Comparison of ENCODE assay signal across 27 cellular contexts in genomic region chr7:102951839-102952238, GRCh38. TPM values are rescaled to one million over a fixed set of nuclear protein-coding genes. Genes with fewer than 3 reads are reported as not detected.
DNase-seq lines count a peak whose midpoint lies in the region; ATAC-seq, FAIRE-seq and TF ChIP-seq lines count a peak whose summit lies in the region.
"Had no signal": no experiment of that assay in that cellular context is flagged by ENCODE, and none has a peak within 500 bp of the region (broad histone marks: within the 10 kb centered on the region; RNA-seq: fewer than 3 reads in every experiment).

No MANE protein-coding gene starts in this region.

- no peak overlapping the region for H2AFZ ChIP-seq in HepG2 (ENCODE audit: low read length)
- H2AFZ ChIP-seq in K562 (ENCODE audit: low read depth, low read length), result no peak overlapping the region

- H3K9me3 Mint-ChIP-seq in activated T-cell treated with anti-CD3 and anti-CD28 coated beads, Interleukin-2, amount 50 U/mL, for 4 hours, result peaks cover 27% of the 10 kb centered on the region

- H3K36me3 ChIP-seq in HepG2 (replicated peaks in 1 of 2; ENCODE audit: control insufficient read depth in 1 of 2, insufficient read depth in 2 of 2, low read length in 2 of 2) (no peaks in the 10 kb centered on the region), right lobe of liver (no peaks in the 10 kb centered on the region), K562 (ENCODE audit: control insufficient read depth, insufficient read depth, low read length) (peaks cover 25% of the 10 kb centered on the region; the same call in 2 of the 3 replicates)
- H3K36me3 ChIP-seq: BE2C, BLaER1 had no signal

- POLR2A ChIA-PET in HepG2 (lab: Yijun Ruan, JAX), result no interaction called here
- POLR2A ChIA-PET in A549 (lab: Yijun Ruan, JAX), result no interaction called here
- POLR2A ChIA-PET in K562 (lab: Yijun Ruan, JAX), result no interaction called here

- H3K9me3 ChIP-seq in HepG2 (ENCODE audit: low read length) (no peaks in the 10 kb centered on the region), right lobe of liver (no peaks in the 10 kb centered on the region), A549 (peaks cover 1% of the 10 kb centered on the region; the same call in 1 of the 3 replicates), K562 (replicated peaks; ENCODE audit: control insufficient read depth, insufficient read depth, low read depth, low read length) (no peaks in the 10 kb centered on the region; the same call in 1 of the 2 replicates)
- H3K9me3 ChIP-seq: BE2C had no signal

- no peaks in the 10 kb centered on the region for H3K4me1 ChIP-seq in HepG2 (ENCODE audit: insufficient read depth, low read length)
- H3K4me1 ChIP-seq in right lobe of liver, result no peaks in the 10 kb centered on the region
- H3K4me1 ChIP-seq in A549, result no peaks in the 10 kb centered on the region
- H3K4me1 ChIP-seq in K562 (replicated peaks in 1 of 2; ENCODE audit: control insufficient read depth in 2 of 2, insufficient read depth in 2 of 2, low read length in 2 of 2), result no peaks in the 10 kb centered on the region
- H3K4me1 ChIP-seq: BE2C, BLaER1 had no signal

- no peak overlapping the region for H3K4me3 ChIP-seq in HepG2 (replicated peaks in 1 of 3; ENCODE audit: insufficient read depth in 1 of 3, low read depth in 2 of 3, low read length in 3 of 3)
- no peak overlapping the region for H3K4me3 ChIP-seq in right lobe of liver
- no peak overlapping the region for H3K4me3 ChIP-seq in A549
- H3K4me3 ChIP-seq in K562, result no peak overlapping the region
- H3K4me3 ChIP-seq: BLaER1, GM12878 had no signal

- H3K79me2 ChIP-seq in HepG2 (ENCODE audit: insufficient read depth, low read length), result no peaks in the 10 kb centered on the region
- peaks cover 31% of the 10 kb centered on the region for H3K79me2 ChIP-seq in K562 (ENCODE audit: control insufficient read depth, insufficient read depth, low read length)

- H3K4me3 Mint-ChIP-seq in activated T-cell treated with anti-CD3 and anti-CD28 coated beads, Interleukin-2, amount 50 U/mL, for 4 hours, result no peak overlapping the region
- H3K4me3 Mint-ChIP-seq: CD14-positive monocyte; CD4-positive, alpha-beta memory T cell; CD4-positive, CD25-positive, alpha-beta regulatory T cell; CD8-positive, alpha-beta memory T cell had no signal

- H3K9ac ChIP-seq in HepG2 (ENCODE audit: insufficient read depth, low read depth, low read length) (no peak overlapping the region), K562 (ENCODE audit: insufficient read depth in 1 of 2, low read depth in 2 of 2, low read length in 2 of 2) (no peak overlapping the region)
- H3K9ac ChIP-seq: BLaER1 had no signal

- ATAC-seq in HepG2 (no peak), right lobe of liver (no peak), A549 (no peak), K562 (no peak), GM19324 (IDR thresholded peaks at IDR 0.05; ENCODE audit: low FRiP score, unreplicated experiment) (no peak)
- ATAC-seq in activated T-cell treated with anti-CD3 and anti-CD28 coated beads, Interleukin-2, amount 50 U/mL, for 4 hours, result no peak
- ATAC-seq: GM12878 had no signal

- DNase-seq in HepG2 (ENCODE audit: low spot score), result no peak
- no peak for DNase-seq in right lobe of liver
- no peak for DNase-seq in A549 (ENCODE audit: low read depth in 1 of 2, low spot score in 1 of 2)
- DNase-seq in K562 (ENCODE audit: extremely low read depth in 1 of 4, low spot score in 3 of 4), result no peak
- no peak for DNase-seq in activated T-cell treated with anti-CD3 and anti-CD28 coated beads, Interleukin-2, amount 50 U/mL, for 4 hours
- no peak for DNase-seq in NCI-H1694 (lab: John Stamatoyannopoulos, UW)
- DNase-seq: 8988T; ACHN; BE2C; C1 segment of cervical spinal cord; CD4-positive, alpha-beta memory T cell; CD4-positive, CD25-positive, alpha-beta regulatory T cell; CD8-positive, alpha-beta memory T cell; COR-L47; DMS 273 treated with DMSO at 0.1 percent for 48 hours; DMS153; DMS53; DMS79; DND-41; EL; GDM1 had no signal

- no TSS peak for BruUV-seq in HepG2 (replicated peaks; lab: Mats Ljungman, UMichigan)
- no TSS peak for BruUV-seq in K562 (replicated peaks; lab: Mats Ljungman, UMichigan)

- H3K36me3 Mint-ChIP-seq in activated T-cell treated with anti-CD3 and anti-CD28 coated beads, Interleukin-2, amount 50 U/mL, for 4 hours (ENCODE audit: insufficient read depth), result peaks cover 5% of the 10 kb centered on the region

- CTCF ChIA-PET in HepG2 (lab: Yijun Ruan, JAX; ENCODE audit: low intra/inter-chr PET ratio, low total read pairs) (no interaction called here), A549 (lab: Yijun Ruan, JAX) (no interaction called here), K562 (lab: Yijun Ruan, JAX; ENCODE audit: low intra/inter-chr PET ratio) (no interaction called here)

- TF ChIP-seq RAD21 in HepG2 (CRISPR knock-in tag; IDR thresholded peaks at IDR 0.05) (no peak), A549 (conservative IDR thresholded peaks at IDR 0.05 in 1 of 2, IDR thresholded peaks at IDR 0.05 in 1 of 2) (no peak), K562 (CRISPR knock-in tag; conservative IDR thresholded peaks at IDR 0.05 in 1 of 2, IDR thresholded peaks at IDR 0.05 in 1 of 2) (no peak)

- H3K27ac ChIP-seq in HepG2 (ENCODE audit: extremely low read length, insufficient read depth, low read length) (no peak overlapping the region), right lobe of liver (no peak overlapping the region), A549 (no peak overlapping the region), K562 (ENCODE audit: extremely low read depth, low read depth, low read length) (no peak overlapping the region; the same call in 2 of the 3 replicates)
- H3K27ac ChIP-seq: BLaER1 had no signal

- TF ChIP-seq EP300 in HepG2 (IDR thresholded peaks at IDR 0.05; ENCODE audit: low read depth in 2 of 2, low read length in 2 of 2) (no peak), HepG2 (CRISPR knock-in tag; IDR thresholded peaks at IDR 0.05; ENCODE audit: borderline replicate concordance) (no peak), A549 (IDR thresholded peaks at IDR 0.05) (no peak), K562 (IDR thresholded peaks at IDR 0.05; ENCODE audit: low read length) (no peak)

- in situ Hi-C loops in HepG2 (cut with HindIII; ENCODE audit: extremely low pct_ligation_motif_present, low pct_unique_long_range_greater_than_20kb), result no loop called here
- in situ Hi-C loops in K562 (cut with MboI), result no loop called here

- no peaks in the 10 kb centered on the region for H3K4me1 Mint-ChIP-seq in activated T-cell treated with anti-CD3 and anti-CD28 coated beads, Interleukin-2, amount 50 U/mL, for 4 hours (ENCODE audit: low read depth)
- H3K4me1 Mint-ChIP-seq: CD4-positive, alpha-beta memory T cell; CD4-positive, CD25-positive, alpha-beta regulatory T cell; CD8-positive, alpha-beta memory T cell had no signal

- intact Hi-C loops in HepG2 (cut with micrococcal nuclease; ENCODE audit: unreplicated experiment), result loop anchor here (1.0 kb wide), 1 partner anchor 27 kb away; no protein-coding TSS in a partner anchor
- intact Hi-C loops in right lobe of liver (cut with DNase I), result no loop called here
- intact Hi-C loops in K562 (cut with micrococcal nuclease), result no loop called here

- WGBS in HepG2 (ENCODE audit: low lambda C conversion rate), result 37% methylated on average over 3 of the region's 3 CpGs
- WGBS in right lobe of liver (ENCODE audit: insufficient coverage, low coverage, low lambda C conversion rate, missing lambda C conversion rate), result 95% methylated on average over 3 of the region's 3 CpGs
- WGBS in A549 (ENCODE audit: missing lambda C conversion rate), result 91% methylated on average over 3 of the region's 3 CpGs
- 95% methylated on average over 3 of the region's 3 CpGs for WGBS in K562 (ENCODE audit: insufficient coverage, low coverage, missing lambda C conversion rate)

- H3K9me1 ChIP-seq in K562 (ENCODE audit: control insufficient read depth, insufficient read depth, low read length), result no peaks in the 10 kb centered on the region

- TF ChIP-seq POLR2A in HepG2 (IDR thresholded peaks at IDR 0.05; ENCODE audit: insufficient read depth in 1 of 2, low read depth in 2 of 2, low read length in 2 of 2) (no peak), right lobe of liver (IDR thresholded peaks at IDR 0.05) (no peak), A549 (IDR thresholded peaks at IDR 0.05; ENCODE audit: low read length) (no peak), K562 (conservative IDR thresholded peaks at IDR 0.05) (no peak)

- H3K27me3 ChIP-seq in HepG2 (ENCODE audit: control insufficient read depth in 1 of 2, insufficient read depth in 2 of 2, low read length in 2 of 2) (no peaks in the 10 kb centered on the region), right lobe of liver (no peaks in the 10 kb centered on the region), K562 (ENCODE audit: control insufficient read depth in 2 of 2, insufficient read depth in 2 of 2, low read length in 2 of 2) (no peaks in the 10 kb centered on the region)
- H3K27me3 ChIP-seq: BE2C, BLaER1 had no signal

- FAIRE-seq in HepG2 (lab: Jason Lieb, UNC) (no peak), A549 (lab: Jason Lieb, UNC) (no peak), K562 (lab: Jason Lieb, UNC) (no peak)
- FAIRE-seq: GM12878, GM12892, GM18507 had no signal

- H3K27me3 Mint-ChIP-seq in activated T-cell treated with anti-CD3 and anti-CD28 coated beads, Interleukin-2, amount 50 U/mL, for 4 hours (ENCODE audit: low read depth), result no peaks in the 10 kb centered on the region
- H3K27me3 Mint-ChIP-seq: CD4-positive, CD25-positive, alpha-beta regulatory T cell had no signal

- TF ChIP-seq CTCF in HepG2 (CRISPR knock-in tag; IDR thresholded peaks at IDR 0.05) (no peak), right lobe of liver (IDR thresholded peaks at IDR 0.05) (no peak), A549 (IDR thresholded peaks at IDR 0.05) (no peak), K562 (IDR thresholded peaks at IDR 0.05 in 2 of 3, conservative IDR thresholded peaks at IDR 0.05 in 1 of 3; ENCODE audit: insufficient read depth in 2 of 3, low read depth in 1 of 3, low read length in 3 of 3) (no peak)

- H3K4me2 ChIP-seq in HepG2 (ENCODE audit: low read depth, low read length), result no peak overlapping the region
- H3K4me2 ChIP-seq in A549, result no peak overlapping the region
- H3K4me2 ChIP-seq in K562 (ENCODE audit: insufficient read depth, low read length), result no peak overlapping the region
- H3K4me2 ChIP-seq: BLaER1 had no signal

- H4K20me1 ChIP-seq in HepG2 (ENCODE audit: insufficient read depth, low read length) (no peaks in the 10 kb centered on the region), K562 (replicated peaks; ENCODE audit: control insufficient read depth, insufficient read depth, low read length) (no peaks in the 10 kb centered on the region)
- H4K20me1 ChIP-seq: BLaER1 had no signal

RNA-seq across cellular contexts. Expression of gene LRRC17, which starts 39.0 kb away (rescaled TPM):
- total RNA-seq in HepG2 (2016; rRNA removed; fragmentation: Illumina TruSeq; extraction: Trizol) (0.20 and 0.38 TPM in 2 replicates), right lobe of liver (1 to 10 TPM in 3 of 6 experiments, under 1 TPM in 3; 0.64 to 1.8 (median 1.3) TPM), K562 (2014; rRNA removed) (not detected in 2 replicates), K562 (2014; rRNA removed; fragmentation: Illumina TruSeq; extraction: Trizol) (0.16 TPM in 1 of 2 replicates, not detected in the other), K562 (2015; rRNA removed; fragmentation: Illumina TruSeq; extraction: Trizol) (0.18 TPM in 1 of 2 replicates, not detected in the other), K562 (2021) (not detected in 2 replicates)
- 0.26 TPM in 1 of 2 replicates, not detected in the other for total RNA-seq in HepG2 (2016; cell fraction: cytosol; rRNA removed; fragmentation: Illumina TruSeq; extraction: Trizol; ENCODE audit: low read depth)
- 0.27 and 0.58 TPM in 2 replicates for total RNA-seq in HepG2 (2016; cell fraction: insoluble cytoplasmic fraction; rRNA removed; fragmentation: Illumina TruSeq; extraction: Trizol)
- total RNA-seq in HepG2 (2016; cell fraction: membrane; rRNA removed; fragmentation: Illumina TruSeq; extraction: Trizol), result 0.10 and 0.22 TPM in 2 replicates
- 0.37 and 0.88 TPM in 2 replicates for total RNA-seq in HepG2 (2016; cell fraction: nucleus; rRNA removed; fragmentation: Illumina TruSeq; extraction: Trizol)
- polyA plus RNA-seq in HepG2 (2011; rRNA removed) (0.66 and 0.67 TPM in 2 replicates), A549 (2011; rRNA removed) (0.15 and 0.36 TPM in 2 replicates), A549 (2017; fragmentation: RNase III; extraction: RNeasy Plus Mini Kit Qiagen cat#74134 plus additional on column Dnase treatment) (0.05 to 0.17 TPM in 2 of 3 replicates, not detected in the other), K562 (2011; rRNA removed) (0.04 and 0.07 TPM in 2 replicates), K562 (2014; fragmentation: Illumina TruSeq; extraction: Trizol) (not detected in 2 replicates), K562 (2014; fragmentation: Nextera tagmentation; extraction: Ambion mirVana) (under 1 TPM; 0.03 to 0.17 TPM), K562 (2014; rRNA removed) (0.07 TPM in 1 of 2 replicates, not detected in the other)
- polyA plus RNA-seq in HepG2 (2011; cell fraction: cytosol; rRNA removed), result 0.28 and 0.50 TPM in 2 replicates
- 0.55 and 0.69 TPM in 2 replicates for polyA plus RNA-seq in HepG2 (2011; cell fraction: nucleus; rRNA removed)
- 2.7 and 9.0 TPM in 2 replicates for polyA plus RNA-seq in HepG2 (2012)
- polyA plus RNA-seq in HepG2 (2016; cell fraction: cytosol; fragmentation: Illumina TruSeq; extraction: Trizol; ENCODE audit: low read depth), result 0.09 TPM in 1 of 2 replicates, not detected in the other
- polyA plus RNA-seq in HepG2 (2016; cell fraction: insoluble cytoplasmic fraction; fragmentation: Illumina TruSeq; extraction: Trizol; ENCODE audit: low read depth), result 0.13 and 0.32 TPM in 2 replicates
- polyA plus RNA-seq in HepG2 (2016; cell fraction: membrane; fragmentation: Illumina TruSeq; extraction: Trizol; ENCODE audit: low read depth), result 0.20 TPM in 1 of 2 replicates, not detected in the other
- polyA plus RNA-seq in HepG2 (2016; cell fraction: nucleus; fragmentation: Illumina TruSeq; extraction: Trizol; ENCODE audit: insufficient read depth, low read depth), result 0.46 and 1.2 TPM in 2 replicates
- polyA minus RNA-seq in HepG2 (2011; rRNA and poly(A)+ RNA removed; ENCODE audit: low replicate concordance), result not detected in 2 replicates
- polyA minus RNA-seq in HepG2 (2011; cell fraction: cytosol; rRNA and poly(A)+ RNA removed), result not detected in 2 replicates
- polyA minus RNA-seq in HepG2 (2011; cell fraction: nucleus; rRNA and poly(A)+ RNA removed), result 0.26 and 1.4 TPM in 2 replicates
- polyA plus RNA-seq in A549 (2012; cell fraction: cytosol; rRNA removed), result 0.05 and 0.13 TPM in 2 replicates
- 0.10 and 0.15 TPM in 2 replicates for polyA plus RNA-seq in A549 (2012; cell fraction: nucleus; rRNA removed)
- polyA minus RNA-seq in A549 (2011; rRNA and poly(A)+ RNA removed), result 0.37 TPM in 1 of 2 replicates, not detected in the other
- total RNA-seq in K562 (2011; cell fraction: chromatin; rRNA removed; ENCODE audit: low replicate concordance), result not detected in 2 replicates
- not detected in 2 replicates for total RNA-seq in K562 (2011; cell fraction: nucleolus; rRNA removed)
- not detected in 2 replicates for total RNA-seq in K562 (2011; cell fraction: nucleoplasm; rRNA removed)
- polyA plus RNA-seq in K562 (2011; cell fraction: cytosol; rRNA removed), result not detected in 2 replicates
- polyA plus RNA-seq in K562 (2011; cell fraction: nucleus; rRNA removed), result 0.13 TPM in 1 of 2 replicates, not detected in the other
- 0.18 TPM in 1 of 2 replicates, not detected in the other for polyA plus RNA-seq in K562 (2012)
- not detected in 2 replicates for polyA minus RNA-seq in K562 (2011; rRNA and poly(A)+ RNA removed)
- polyA minus RNA-seq in K562 (2011; cell fraction: cytosol; rRNA and poly(A)+ RNA removed), result not detected in 2 replicates
- polyA minus RNA-seq in K562 (2011; cell fraction: nucleus; rRNA and poly(A)+ RNA removed), result not detected in 2 replicates
- under 1 TPM in 1 of 3 donors, not detected in 2; 0.14 TPM for total RNA-seq in activated T-cell treated with anti-CD3 and anti-CD28 coated beads, Interleukin-2, amount 50 U/mL, for 4 hours
- total RNA-seq: CD8-positive, alpha-beta memory T cell had no signal
- polyA plus RNA-seq: CD14-positive monocyte; CD8-positive, alpha-beta memory T cell had no signal

Comparison
In these comparisons a context has a peak if more than half of its experiments do, and no peak if none do; other contexts are left out.
1. Of the 241 proteins assayed by ChIP-seq in both HepG2 and K562: peak only in HepG2: none; only in K562: MAFG; in both: MAFF and MAFK; in neither: 238.